In genomic region chr17:75456417-75457046, GRCh38 we compare ENCODE assay signal across 1 cellular context.
A peak's percentile ranks its signal among the peaks of the same experiment; 100 is the strongest.
TF ChIP-seq lines count a peak whose summit lies in the region.

Gene TMEM94, plus strand, starts transcription at chr17:75456635. Its CDS starts 15,271 bp downstream, at chr17:75471906.

TF ChIP-seq in HepG2, 621 proteins besides CTCF, POLR2A, EP300 and RAD21 (continued from another document and continues in another):
- TF ChIP-seq KIAA2018 (CRISPR knock-in tag; IDR thresholded peaks at IDR 0.05; ENCODE audit: borderline replicate concordance) (no peak), MAFF (IDR thresholded peaks at IDR 0.05; ENCODE audit: low read depth, low read length) (no peak), ZSCAN21 (CRISPR knock-in tag; IDR thresholded peaks at IDR 0.05; ENCODE audit: borderline replicate concordance) (no peak), RNF2 (conservative IDR thresholded peaks at IDR 0.05; ENCODE audit: low read depth) (no peak), ZNF12 (CRISPR knock-in tag; IDR thresholded peaks at IDR 0.05) (no peak), ZNF501 (CRISPR knock-in tag; IDR thresholded peaks at IDR 0.05) (peak; percentile 88; the same call in 1 of the 2 replicates), SMC3 (IDR thresholded peaks at IDR 0.05; ENCODE audit: low read length) (no peak), ZNF652 (CRISPR knock-in tag; IDR thresholded peaks at IDR 0.05; ENCODE audit: borderline replicate concordance, low read depth) (no peak), ZNF383 (CRISPR knock-in tag; IDR thresholded peaks at IDR 0.05; ENCODE audit: borderline replicate concordance) (0 out of 2 replicates have a peak, but pooled peaks have one; percentile 84), MTF2 (CRISPR knock-in tag; IDR thresholded peaks at IDR 0.05; ENCODE audit: borderline replicate concordance) (no peak), NFAT5 (CRISPR knock-in tag; IDR thresholded peaks at IDR 0.05) (no peak; the same call in 1 of the 2 replicates), KDM4B (CRISPR knock-in tag; IDR thresholded peaks at IDR 0.05) (peak; percentile 9; the same call in 1 of the 2 replicates), ZNF773 (CRISPR knock-in tag; IDR thresholded peaks at IDR 0.05; ENCODE audit: borderline replicate concordance) (no peak), NBN (conservative IDR thresholded peaks at IDR 0.05) (no peak), NFE2L2 (IDR thresholded peaks at IDR 0.05; ENCODE audit: low read length) (no peak), PRMT3 (CRISPR knock-in tag; IDR thresholded peaks at IDR 0.05; ENCODE audit: borderline replicate concordance, low read depth) (no peak; the same call in 1 of the 2 replicates), JDP2 (CRISPR knock-in tag; IDR thresholded peaks at IDR 0.05; ENCODE audit: borderline replicate concordance) (no peak), ZNF496 (CRISPR knock-in tag; IDR thresholded peaks at IDR 0.05; ENCODE audit: insufficient replicate concordance) (no peak), ZNF230 (CRISPR knock-in tag; IDR thresholded peaks at IDR 0.05) (peak; percentile 86), ZNF10 (CRISPR knock-in tag; IDR thresholded peaks at IDR 0.05; ENCODE audit: borderline replicate concordance, low read depth) (no peak), CREB1 (IDR thresholded peaks at IDR 0.05) (peak; percentile 82), CREB1 (CRISPR knock-in tag; IDR thresholded peaks at IDR 0.05) (peak; percentile 91), RFXAP (CRISPR knock-in tag; IDR thresholded peaks at IDR 0.05; ENCODE audit: borderline replicate concordance) (peak; percentile 95), KDM2A (CRISPR knock-in tag; IDR thresholded peaks at IDR 0.05; ENCODE audit: borderline replicate concordance, low read depth) (peak; percentile 74; the same call in 1 of the 2 replicates), ZNF326 (CRISPR knock-in tag; IDR thresholded peaks at IDR 0.05; ENCODE audit: borderline replicate concordance) (no peak), ATRX (CRISPR knock-in tag; IDR thresholded peaks at IDR 0.05; ENCODE audit: borderline replicate concordance) (no peak), SKI (IDR thresholded peaks at IDR 0.05; ENCODE audit: partially characterized antibody) (no peak), GATAD1 (CRISPR knock-in tag; IDR thresholded peaks at IDR 0.05) (peak; percentile 78), HNRNPLL (IDR thresholded peaks at IDR 0.05; ENCODE audit: low read depth, low read length, poor library complexity, severe bottlenecking) (peak; percentile 64), SP5 (CRISPR knock-in tag; IDR thresholded peaks at IDR 0.05; ENCODE audit: borderline replicate concordance, low read depth) (peak; percentile 52; the same call in 1 of the 2 replicates), ZNF749 (CRISPR knock-in tag; IDR thresholded peaks at IDR 0.05; ENCODE audit: borderline replicate concordance) (no peak), ELF3 (CRISPR knock-in tag; IDR thresholded peaks at IDR 0.05) (peak; percentile 52; the same call in 1 of the 2 replicates), TEF (CRISPR knock-in tag; IDR thresholded peaks at IDR 0.05) (no peak), HNRNPL (IDR thresholded peaks at IDR 0.05; ENCODE audit: low read depth, low read length) (peak; percentile 79; the same call in 1 of the 2 replicates), SUZ12 (IDR thresholded peaks at IDR 0.05; ENCODE audit: low read depth, low read length) (no peak), NFATC3 (CRISPR knock-in tag; IDR thresholded peaks at IDR 0.05) (no peak), ZNF564 (CRISPR knock-in tag; IDR thresholded peaks at IDR 0.05) (no peak), TEAD3 (CRISPR knock-in tag; optimal IDR thresholded peaks at IDR 0.05; ENCODE audit: borderline replicate concordance) (peak; percentile 56), ZNF256 (CRISPR knock-in tag; conservative IDR thresholded peaks at IDR 0.05) (0 out of 2 replicates have a peak, but pooled peaks have one; percentile 44), FOXJ3 (CRISPR knock-in tag; IDR thresholded peaks at IDR 0.05; ENCODE audit: borderline replicate concordance) (no peak), ZNF430 (CRISPR knock-in tag; IDR thresholded peaks at IDR 0.05) (peak; percentile 77), HNF4A (CRISPR knock-in tag; IDR thresholded peaks at IDR 0.05) (no peak; the same call in 1 of the 2 replicates)
- TF ChIP-seq, protein P1, sequence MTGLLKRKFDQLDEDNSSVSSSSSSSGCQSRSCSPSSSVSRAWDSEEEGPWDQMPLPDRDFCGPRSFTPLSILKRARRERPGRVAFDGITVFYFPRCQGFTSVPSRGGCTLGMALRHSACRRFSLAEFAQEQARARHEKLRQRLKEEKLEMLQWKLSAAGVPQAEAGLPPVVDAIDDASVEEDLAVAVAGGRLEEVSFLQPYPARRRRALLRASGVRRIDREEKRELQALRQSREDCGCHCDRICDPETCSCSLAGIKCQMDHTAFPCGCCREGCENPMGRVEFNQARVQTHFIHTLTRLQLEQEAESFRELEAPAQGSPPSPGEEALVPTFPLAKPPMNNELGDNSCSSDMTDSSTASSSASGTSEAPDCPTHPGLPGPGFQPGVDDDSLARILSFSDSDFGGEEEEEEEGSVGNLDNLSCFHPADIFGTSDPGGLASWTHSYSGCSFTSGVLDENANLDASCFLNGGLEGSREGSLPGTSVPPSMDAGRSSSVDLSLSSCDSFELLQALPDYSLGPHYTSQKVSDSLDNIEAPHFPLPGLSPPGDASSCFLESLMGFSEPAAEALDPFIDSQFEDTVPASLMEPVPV (CRISPR knock-in tag; IDR thresholded peaks at IDR 0.05) = peak; percentile 72
- TF ChIP-seq, protein P2, sequence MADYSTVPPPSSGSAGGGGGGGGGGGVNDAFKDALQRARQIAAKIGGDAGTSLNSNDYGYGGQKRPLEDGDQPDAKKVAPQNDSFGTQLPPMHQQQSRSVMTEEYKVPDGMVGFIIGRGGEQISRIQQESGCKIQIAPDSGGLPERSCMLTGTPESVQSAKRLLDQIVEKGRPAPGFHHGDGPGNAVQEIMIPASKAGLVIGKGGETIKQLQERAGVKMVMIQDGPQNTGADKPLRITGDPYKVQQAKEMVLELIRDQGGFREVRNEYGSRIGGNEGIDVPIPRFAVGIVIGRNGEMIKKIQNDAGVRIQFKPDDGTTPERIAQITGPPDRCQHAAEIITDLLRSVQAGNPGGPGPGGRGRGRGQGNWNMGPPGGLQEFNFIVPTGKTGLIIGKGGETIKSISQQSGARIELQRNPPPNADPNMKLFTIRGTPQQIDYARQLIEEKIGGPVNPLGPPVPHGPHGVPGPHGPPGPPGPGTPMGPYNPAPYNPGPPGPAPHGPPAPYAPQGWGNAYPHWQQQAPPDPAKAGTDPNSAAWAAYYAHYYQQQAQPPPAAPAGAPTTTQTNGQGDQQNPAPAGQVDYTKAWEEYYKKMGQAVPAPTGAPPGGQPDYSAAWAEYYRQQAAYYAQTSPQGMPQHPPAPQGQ (CRISPR knock-in tag; IDR thresholded peaks at IDR 0.05; ENCODE audit: borderline replicate concordance) = no peak
- TF ChIP-seq, protein P3, sequence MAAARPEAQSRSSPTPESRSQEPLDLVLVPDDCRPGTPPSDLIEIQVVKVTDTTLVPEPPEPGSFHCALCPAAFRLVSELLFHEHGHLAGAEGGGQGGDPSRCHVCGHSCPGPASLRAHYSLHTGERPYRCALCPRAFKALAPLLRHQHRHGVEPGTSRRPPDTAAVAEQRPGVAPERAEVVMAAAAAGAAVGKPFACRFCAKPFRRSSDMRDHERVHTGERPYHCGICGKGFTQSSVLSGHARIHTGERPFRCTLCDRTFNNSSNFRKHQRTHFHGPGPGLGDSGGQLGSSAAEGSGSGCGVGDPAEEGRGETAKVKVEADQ (CRISPR knock-in tag; IDR thresholded peaks at IDR 0.05; ENCODE audit: borderline replicate concordance) = 0 out of 2 replicates have a peak, but pooled peaks have one; percentile 72
- TF ChIP-seq, protein P4, sequence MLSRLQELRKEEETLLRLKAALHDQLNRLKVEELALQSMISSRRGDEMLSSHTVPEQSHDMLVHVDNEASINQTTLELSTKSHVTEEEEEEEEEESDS (CRISPR knock-in tag; IDR thresholded peaks at IDR 0.05; ENCODE audit: borderline replicate concordance) = 0 out of 2 replicates have a peak, but pooled peaks have one; percentile 24
